ENCODE assay signal across 1 cellular context in genomic region chr12:1711536-1712211, GRCh38.
TF ChIP-seq lines count a peak whose summit lies in the region.

No MANE protein-coding gene starts in this region.

TF ChIP-seq in IMR-90, 13 proteins besides CTCF, POLR2A, EP300 and RAD21:
- peak; percentile 70 for TF ChIP-seq CEBPB (IDR thresholded peaks at IDR 0.05; ENCODE audit: low read depth, low read length)
